12 cellular contexts compared by ENCODE assay signal in the genomic region with DNA sequence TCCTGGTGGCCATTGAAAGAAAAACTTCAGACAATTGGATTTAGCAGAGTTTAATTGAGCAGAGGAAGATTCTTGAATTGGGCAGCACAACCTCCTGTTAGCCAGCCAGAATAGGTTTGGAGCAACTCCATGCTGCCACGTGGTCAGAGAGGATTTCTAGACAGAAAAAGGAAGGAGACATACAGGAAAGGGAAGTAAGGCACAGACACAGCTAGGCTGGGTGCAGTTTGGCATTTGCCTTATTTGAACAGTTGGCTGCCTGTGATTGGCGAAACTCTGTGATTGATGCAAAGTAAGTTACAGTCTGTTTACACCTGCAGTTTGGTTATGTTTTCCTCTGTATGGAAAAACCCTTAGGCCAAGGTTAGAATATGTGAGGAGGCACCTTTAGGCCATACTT.
DNase-seq lines count a peak whose midpoint lies in the region; ATAC-seq, FAIRE-seq and TF ChIP-seq lines count a peak whose summit lies in the region.
"Had no signal": no experiment of that assay in that cellular context is flagged by ENCODE, and none has a peak within 500 bp of the region (broad histone marks: within the 10 kb centered on the region; RNA-seq: fewer than 3 reads in every experiment).

No MANE protein-coding gene starts in this region.

- TF ChIP-seq POLR2A in HepG2 (IDR thresholded peaks at IDR 0.05; ENCODE audit: insufficient read depth in 1 of 2, low read depth in 2 of 2, low read length in 2 of 2), result no peak

- no peak overlapping the region for H2AFZ ChIP-seq in HepG2 (ENCODE audit: low read length)

- H3K27me3 ChIP-seq in liver (ENCODE audit: control insufficient read depth in 4 of 4, insufficient read depth in 4 of 4, low read length in 3 of 4), result no peaks in the 10 kb centered on the region
- H3K27me3 ChIP-seq in HepG2 (ENCODE audit: control insufficient read depth in 1 of 2, insufficient read depth in 2 of 2, low read length in 2 of 2), result peaks cover 0 to 26% of the 10 kb centered on the region in 2 experiments; a peak in 4 of 5 replicates
- no peaks in the 10 kb centered on the region for H3K27me3 ChIP-seq in left lung
- H3K27me3 ChIP-seq in BE2C, result no peaks in the 10 kb centered on the region
- H3K27me3 ChIP-seq: dorsolateral prefrontal cortex had no signal

- in situ Hi-C loops in HepG2 (cut with HindIII; ENCODE audit: extremely low pct_ligation_motif_present, low pct_unique_long_range_greater_than_20kb), result no loop called here

- no peak for TF ChIP-seq EP300 in HepG2 (IDR thresholded peaks at IDR 0.05; ENCODE audit: low read depth in 2 of 2, low read length in 2 of 2)
- no peak for TF ChIP-seq EP300 in HepG2 (CRISPR knock-in tag; IDR thresholded peaks at IDR 0.05; ENCODE audit: borderline replicate concordance)

- H3K9me3 ChIP-seq in liver (ENCODE audit: control insufficient read depth in 4 of 4, low read length in 3 of 4), result no peaks in the 10 kb centered on the region
- no peaks in the 10 kb centered on the region for H3K9me3 ChIP-seq in HepG2 (ENCODE audit: low read length)
- no peaks in the 10 kb centered on the region for H3K9me3 ChIP-seq in left lung
- no peaks in the 10 kb centered on the region for H3K9me3 ChIP-seq in BE2C

- no peak overlapping the region for H3K4me3 ChIP-seq in liver (ENCODE audit: low read depth in 1 of 3, low read length in 3 of 3)
- no peak overlapping the region for H3K4me3 ChIP-seq in HepG2 (replicated peaks in 1 of 3; ENCODE audit: insufficient read depth in 1 of 3, low read depth in 2 of 3, low read length in 3 of 3)
- no peak overlapping the region for H3K4me3 ChIP-seq in left lung
- H3K4me3 ChIP-seq in BE2C (ENCODE audit: low read depth, low read length), result no peak overlapping the region
- H3K4me3 ChIP-seq: dorsolateral prefrontal cortex had no signal

- POLR2A ChIA-PET in HepG2 (lab: Yijun Ruan, JAX), result interaction anchor here (1.7 kb wide), 1 partner anchor 109 kb away, joined by 4 read pairs; no protein-coding TSS in a partner anchor

- peak overlapping the region; percentile 93 to 98 for H3K27ac ChIP-seq in liver (ENCODE audit: low read depth in 1 of 2, low read length in 2 of 2)
- no peak overlapping the region for H3K27ac ChIP-seq in HepG2 (ENCODE audit: extremely low read length, insufficient read depth, low read length)
- H3K27ac ChIP-seq in VCaP, result peak overlapping the region; percentile 90
- H3K27ac ChIP-seq in left lung, result peak overlapping the region; percentile 34 to 53

- DNase-seq in HepG2 (ENCODE audit: low spot score) (no peak), left lung (no peak), NCI-H345 treated with DMSO at 0.1 percent for 48 hours (lab: John Stamatoyannopoulos, UW; ENCODE audit: unreplicated experiment) (no peak), NCI-H187 (lab: John Stamatoyannopoulos, UW) (no peak), BE2C (no peak)
- DNase-seq: dorsolateral prefrontal cortex, NCI-H446 had no signal

- H3K4me1 ChIP-seq in liver (ENCODE audit: control insufficient read depth in 4 of 4, insufficient read depth in 4 of 4, low read length in 3 of 4), result peaks cover 6 to 19% (median 14%) of the 10 kb centered on the region in 4 donors
- peaks cover 24% of the 10 kb centered on the region for H3K4me1 ChIP-seq in HepG2 (ENCODE audit: insufficient read depth, low read length)
- peaks cover 5 to 24% of the 10 kb centered on the region in 2 donors for H3K4me1 ChIP-seq in left lung
- H3K4me1 ChIP-seq in BE2C, result no peaks in the 10 kb centered on the region

- no peaks in the 10 kb centered on the region for H4K20me1 ChIP-seq in HepG2 (ENCODE audit: insufficient read depth, low read length)

- peak in 1 of 2 donors; percentile 35 for TF ChIP-seq RAD21 in liver (IDR thresholded peaks at IDR 0.05)
- no peak for TF ChIP-seq RAD21 in HepG2 (CRISPR knock-in tag; IDR thresholded peaks at IDR 0.05)

- ATAC-seq in HepG2, result no peak
- peak; percentile 39 for ATAC-seq in left lung
- no peak for ATAC-seq in HG03039 (IDR thresholded peaks at IDR 0.05; ENCODE audit: unreplicated experiment)

- no peak for TF ChIP-seq CTCF in liver (IDR thresholded peaks at IDR 0.05; ENCODE audit: low read depth, low read length, missing input control)
- no peak for TF ChIP-seq CTCF in HepG2 (CRISPR knock-in tag; IDR thresholded peaks at IDR 0.05)
- no peak for TF ChIP-seq CTCF in VCaP (conservative IDR thresholded peaks at IDR 0.05)
- TF ChIP-seq CTCF in left lung (IDR thresholded peaks at IDR 0.05), result no peak
- no peak for TF ChIP-seq CTCF in BE2C (IDR thresholded peaks at IDR 0.05; ENCODE audit: low read depth, low read length)

- H3K4me2 ChIP-seq in HepG2 (ENCODE audit: low read depth, low read length), result no peak overlapping the region

- intact Hi-C loops in HepG2 (cut with micrococcal nuclease; ENCODE audit: unreplicated experiment) (no loop called here), left lung (cut with DNase I) (no loop called here)

- H3K36me3 ChIP-seq in liver (ENCODE audit: control insufficient read depth in 4 of 4, insufficient read depth in 3 of 4, low read depth in 1 of 4, low read length in 3 of 4), result no peaks in the 10 kb centered on the region
- no peaks in the 10 kb centered on the region for H3K36me3 ChIP-seq in HepG2 (replicated peaks in 1 of 2; ENCODE audit: control insufficient read depth in 1 of 2, insufficient read depth in 2 of 2, low read length in 2 of 2)
- H3K36me3 ChIP-seq in left lung, result no peaks in the 10 kb centered on the region
- no peaks in the 10 kb centered on the region for H3K36me3 ChIP-seq in BE2C

- FAIRE-seq in HepG2 (lab: Jason Lieb, UNC), result no peak
- FAIRE-seq: frontal cortex, keratinocyte had no signal

- CTCF ChIA-PET in HepG2 (lab: Yijun Ruan, JAX; ENCODE audit: low intra/inter-chr PET ratio, low total read pairs), result no interaction called here

- H3K9ac ChIP-seq in liver (ENCODE audit: low read depth in 1 of 2, low read length in 2 of 2) (peak overlapping the region in 1 of 2 donors; percentile 42), HepG2 (ENCODE audit: insufficient read depth, low read depth, low read length) (no peak overlapping the region)

- 23% methylated on average over 2 of the region's 2 CpGs for WGBS in liver
- WGBS in HepG2 (ENCODE audit: low lambda C conversion rate), result 61% methylated on average over 2 of the region's 2 CpGs

- H3K79me2 ChIP-seq in HepG2 (ENCODE audit: insufficient read depth, low read length), result no peaks in the 10 kb centered on the region

- no TSS peak for BruUV-seq in HepG2 (replicated peaks; lab: Mats Ljungman, UMichigan)

TF ChIP-seq in liver, 16 proteins besides CTCF, POLR2A, EP300 and RAD21 (continues in another document):
- TF ChIP-seq, protein P1, sequence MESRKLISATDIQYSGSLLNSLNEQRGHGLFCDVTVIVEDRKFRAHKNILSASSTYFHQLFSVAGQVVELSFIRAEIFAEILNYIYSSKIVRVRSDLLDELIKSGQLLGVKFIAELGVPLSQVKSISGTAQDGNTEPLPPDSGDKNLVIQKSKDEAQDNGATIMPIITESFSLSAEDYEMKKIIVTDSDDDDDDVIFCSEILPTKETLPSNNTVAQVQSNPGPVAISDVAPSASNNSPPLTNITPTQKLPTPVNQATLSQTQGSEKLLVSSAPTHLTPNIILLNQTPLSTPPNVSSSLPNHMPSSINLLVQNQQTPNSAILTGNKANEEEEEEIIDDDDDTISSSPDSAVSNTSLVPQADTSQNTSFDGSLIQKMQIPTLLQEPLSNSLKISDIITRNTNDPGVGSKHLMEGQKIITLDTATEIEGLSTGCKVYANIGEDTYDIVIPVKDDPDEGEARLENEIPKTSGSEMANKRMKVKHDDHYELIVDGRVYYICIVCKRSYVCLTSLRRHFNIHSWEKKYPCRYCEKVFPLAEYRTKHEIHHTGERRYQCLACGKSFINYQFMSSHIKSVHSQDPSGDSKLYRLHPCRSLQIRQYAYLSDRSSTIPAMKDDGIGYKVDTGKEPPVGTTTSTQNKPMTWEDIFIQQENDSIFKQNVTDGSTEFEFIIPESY (IDR thresholded peaks at IDR 0.05), result no peak
- TF ChIP-seq EGR1 (IDR thresholded peaks at IDR 0.05; ENCODE audit: low read depth in 2 of 2), result no peak
- no peak for TF ChIP-seq FOXA1 (IDR thresholded peaks at IDR 0.05)
- TF ChIP-seq HNF4G (IDR thresholded peaks at IDR 0.05), result no peak
- no peak for TF ChIP-seq NR2F2 (IDR thresholded peaks at IDR 0.05)
- TF ChIP-seq SP1 (IDR thresholded peaks at IDR 0.05), result peak; percentile 25
- TF ChIP-seq, protein P2, sequence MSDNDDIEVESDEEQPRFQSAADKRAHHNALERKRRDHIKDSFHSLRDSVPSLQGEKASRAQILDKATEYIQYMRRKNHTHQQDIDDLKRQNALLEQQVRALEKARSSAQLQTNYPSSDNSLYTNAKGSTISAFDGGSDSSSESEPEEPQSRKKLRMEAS (IDR thresholded peaks at IDR 0.05), result peak; percentile 25
- TF ChIP-seq GABPA (IDR thresholded peaks at IDR 0.05 in 1 of 2, conservative IDR thresholded peaks at IDR 0.05 in 1 of 2), result peak; percentile 23 to 63
- TF ChIP-seq YY1 (IDR thresholded peaks at IDR 0.05), result no peak
- no peak for TF ChIP-seq FOXA2 (IDR thresholded peaks at IDR 0.05)
